9 cellular contexts compared by ENCODE assay signal in the genomic region with DNA sequence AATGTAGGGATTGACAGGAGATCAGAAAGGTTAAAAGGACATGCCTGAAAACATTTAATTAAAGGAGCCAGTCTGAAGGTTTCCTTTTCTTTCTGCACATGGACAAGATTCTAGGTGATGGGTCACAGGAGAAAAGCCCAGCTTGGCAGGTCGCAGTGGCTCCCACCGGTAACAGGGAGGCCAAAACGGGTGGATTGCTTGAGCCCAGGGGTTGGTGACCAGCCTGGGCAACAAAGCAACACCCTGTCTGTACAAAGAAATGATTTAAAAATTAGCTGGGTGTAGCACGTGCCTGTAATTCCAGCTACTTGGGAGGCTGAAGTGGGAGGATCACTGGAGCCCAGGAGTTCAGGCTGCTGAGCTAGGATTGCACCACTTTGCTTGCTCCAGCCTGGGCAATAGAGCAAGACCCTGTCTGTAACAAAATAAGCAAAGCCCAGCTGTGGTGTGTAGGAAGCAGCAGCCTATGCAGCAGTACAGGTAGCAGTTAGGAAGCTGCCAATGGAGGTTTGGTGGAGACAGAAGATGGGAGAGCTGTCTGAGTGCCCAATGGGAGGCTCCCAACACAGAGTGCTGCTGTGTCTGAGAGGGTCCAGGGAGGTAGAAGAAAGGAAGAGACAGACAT. TPM values are rescaled to one million over a fixed set of nuclear protein-coding genes. Genes with fewer than 3 reads are reported as not detected.
DNase-seq lines count a peak whose midpoint lies in the region; ATAC-seq, FAIRE-seq and TF ChIP-seq lines count a peak whose summit lies in the region.
"Had no signal": no experiment of that assay in that cellular context is flagged by ENCODE, and none has a peak within 500 bp of the region (broad histone marks: within the 10 kb centered on the region; RNA-seq: fewer than 3 reads in every experiment).

No MANE protein-coding gene starts in this region.

- no peak for TF ChIP-seq POLR2A in A549 (IDR thresholded peaks at IDR 0.05; ENCODE audit: low read length)
- TF ChIP-seq POLR2A in body of pancreas (IDR thresholded peaks at IDR 0.05), result no peak

- FAIRE-seq in A549 (lab: Jason Lieb, UNC) (no peak), pancreas (lab: Jason Lieb, UNC) (no peak)

- no peak for TF ChIP-seq RAD21 in A549 (conservative IDR thresholded peaks at IDR 0.05 in 1 of 2, IDR thresholded peaks at IDR 0.05 in 1 of 2)

- H3K4me2 ChIP-seq in A549, result peak overlapping the region; percentile 70

- peak overlapping the region; percentile 95 to 99 for H3K27ac ChIP-seq in A549
- peak overlapping the region; percentile 59 to 95 (median 90) for H3K27ac ChIP-seq in body of pancreas
- H3K27ac ChIP-seq in pancreas, result peak overlapping the region; percentile 29 to 93 (median 82)
- H3K27ac ChIP-seq in WERI-Rb-1, result no peak overlapping the region

- WGBS in A549 (ENCODE audit: missing lambda C conversion rate), result 54% methylated on average over 4 of the region's 4 CpGs
- WGBS in body of pancreas, 2 donors, result 67 to 74% methylated on average over 4 of the region's 4 CpGs
- WGBS in pancreas, 2 donors, result 66 to 70% methylated on average over 4 of the region's 4 CpGs

- intact Hi-C loops in body of pancreas (cut with DNase I) (no loop called here), pancreas (cut with DNase I) (no loop called here)

- ATAC-seq in A549 (peak in 1 of 2 experiments; percentile 1; a peak in 1 of 6 replicates), body of pancreas (no peak), pancreas (no peak)

- H3K9me3 ChIP-seq in A549, result no peaks in the 10 kb centered on the region
- H3K9me3 ChIP-seq in body of pancreas, result no peaks in the 10 kb centered on the region
- no peaks in the 10 kb centered on the region for H3K9me3 ChIP-seq in pancreas
- no peaks in the 10 kb centered on the region for H3K9me3 ChIP-seq in WERI-Rb-1 (ENCODE audit: severe bottlenecking)

- peak in 1 of 2 experiments; percentile 59 for DNase-seq in A549 (ENCODE audit: low read depth in 1 of 2, low spot score in 1 of 2)
- DNase-seq in H7, result peak; percentile 26
- no peak for DNase-seq in body of pancreas
- DNase-seq in pancreas, result no peak
- no peak for DNase-seq in NCI-H2081 (lab: John Stamatoyannopoulos, UW)
- DNase-seq in WERI-Rb-1, result no peak
- no peak for DNase-seq in DMS79 treated with DMSO at 0.1 percent for 48 hours (lab: John Stamatoyannopoulos, UW)
- no peak for DNase-seq in activated CD4-positive, CD25-positive, alpha-beta regulatory T cell treated with anti-CD3 and anti-CD28 coated beads, Interleukin-2, amount 50 U/mL, for 72 hours
- DNase-seq: NCI-H526 treated with DMSO at 0.1 percent for 48 hours had no signal

- peaks cover 56% of the 10 kb centered on the region for H3K4me1 ChIP-seq in A549
- H3K4me1 ChIP-seq in body of pancreas, result peaks cover 61% of the 10 kb centered on the region
- H3K4me1 ChIP-seq in pancreas, result peaks cover 28 to 50% (median 33%) of the 10 kb centered on the region in 3 donors

- no peaks in the 10 kb centered on the region for H3K36me3 ChIP-seq in H7 (replicated peaks; ENCODE audit: control insufficient read depth, insufficient read depth, low read length)
- H3K36me3 ChIP-seq in body of pancreas (replicated peaks in 1 of 2; ENCODE audit: insufficient read depth in 1 of 2, low read depth in 2 of 2), result no peaks in the 10 kb centered on the region
- H3K36me3 ChIP-seq in pancreas, result no peaks in the 10 kb centered on the region
- H3K36me3 ChIP-seq in WERI-Rb-1, result no peaks in the 10 kb centered on the region

- H3K4me3 ChIP-seq in A549, result no peak overlapping the region
- H3K4me3 ChIP-seq in H7 (ENCODE audit: insufficient read depth, low read depth, low read length), result no peak overlapping the region
- H3K4me3 ChIP-seq in body of pancreas, result no peak overlapping the region
- H3K4me3 ChIP-seq in pancreas, result no peak overlapping the region
- no peak overlapping the region for H3K4me3 ChIP-seq in WERI-Rb-1 (ENCODE audit: low read depth, low read length)

- H3K27me3 ChIP-seq in H7 (ENCODE audit: control insufficient read depth, insufficient read depth, low read length) (no peaks in the 10 kb centered on the region), body of pancreas (no peaks in the 10 kb centered on the region), pancreas (no peaks in the 10 kb centered on the region), WERI-Rb-1 (ENCODE audit: insufficient read depth, low read depth, severe bottlenecking) (no peaks in the 10 kb centered on the region)

- no peak for TF ChIP-seq EP300 in A549 (IDR thresholded peaks at IDR 0.05)

- TF ChIP-seq CTCF in A549 (IDR thresholded peaks at IDR 0.05) (no peak), body of pancreas (IDR thresholded peaks at IDR 0.05) (no peak), pancreas (IDR thresholded peaks at IDR 0.05) (no peak), WERI-Rb-1 (IDR thresholded peaks at IDR 0.05; ENCODE audit: low read depth, low read length) (no peak)

- POLR2A ChIA-PET in A549 (lab: Yijun Ruan, JAX), result interaction anchor here (0.7 to 3.2 kb wide), 6 partner anchors 17 to 45 kb away, joined by 3 to 36 read pairs (median 4); a partner anchor contains a TSS

- CTCF ChIA-PET in A549 (lab: Yijun Ruan, JAX), result interaction anchor here (0.7 to 3.5 kb wide), 6 partner anchors 32 to 135 kb away, joined by 3 to 10 read pairs (median 3); no protein-coding TSS in a partner anchor

TF ChIP-seq in A549, 52 proteins besides CTCF, POLR2A, EP300 and RAD21 (continues in another document):
- TF ChIP-seq, protein P1, sequence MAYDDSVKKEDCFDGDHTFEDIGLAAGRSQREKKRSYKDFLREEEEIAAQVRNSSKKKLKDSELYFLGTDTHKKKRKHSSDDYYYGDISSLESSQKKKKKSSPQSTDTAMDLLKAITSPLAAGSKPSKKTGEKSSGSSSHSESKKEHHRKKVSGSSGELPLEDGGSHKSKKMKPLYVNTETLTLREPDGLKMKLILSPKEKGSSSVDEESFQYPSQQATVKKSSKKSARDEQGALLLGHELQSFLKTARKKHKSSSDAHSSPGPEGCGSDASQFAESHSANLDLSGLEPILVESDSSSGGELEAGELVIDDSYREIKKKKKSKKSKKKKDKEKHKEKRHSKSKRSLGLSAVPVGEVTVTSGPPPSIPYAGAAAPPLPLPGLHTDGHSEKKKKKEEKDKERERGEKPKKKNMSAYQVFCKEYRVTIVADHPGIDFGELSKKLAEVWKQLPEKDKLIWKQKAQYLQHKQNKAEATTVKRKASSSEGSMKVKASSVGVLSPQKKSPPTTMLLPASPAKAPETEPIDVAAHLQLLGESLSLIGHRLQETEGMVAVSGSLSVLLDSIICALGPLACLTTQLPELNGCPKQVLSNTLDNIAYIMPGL (CRISPR knock-in tag; IDR thresholded peaks at IDR 0.05; ENCODE audit: borderline replicate concordance), result no peak
- no peak; the same call in 1 of the 2 replicates for TF ChIP-seq FOXS1 (CRISPR knock-in tag; IDR thresholded peaks at IDR 0.05)

RNA-seq across cellular contexts. Expression of a gene that starts 7.3 kb away (rescaled TPM):
- polyA plus RNA-seq in A549 (2011; rRNA removed) (10.2 and 11.8 TPM in 2 replicates), A549 (2017; fragmentation: RNase III; extraction: RNeasy Plus Mini Kit Qiagen cat#74134 plus additional on column Dnase treatment) (17.7 to 20.6 TPM (median 19.9 TPM) in 3 replicates), pancreas (1 to 10 TPM; 5.4 to 7.3 TPM)
- polyA plus RNA-seq in A549 (2012; cell fraction: cytosol; rRNA removed), result 15.6 and 19.0 TPM in 2 replicates
- polyA plus RNA-seq in A549 (2012; cell fraction: nucleus; rRNA removed), result 15.2 and 20.0 TPM in 2 replicates
- 21.2 and 27.1 TPM in 2 replicates for polyA minus RNA-seq in A549 (2011; rRNA and poly(A)+ RNA removed)
- total RNA-seq in H7 (2014; rRNA removed; shearing (Covaris generic)), result 3.1 and 4.4 TPM in 2 replicates
- total RNA-seq in body of pancreas (1 to 10 TPM; 4.9 to 5.3 TPM), pancreas (1 to 10 TPM; 4.7 to 7.9 (median 6.8) TPM)

RNA-seq across cellular contexts. Expression of a gene that starts 17.0 kb away (rescaled TPM):
- polyA plus RNA-seq in A549 (2011; rRNA removed), result 133 and 136 TPM in 2 replicates
- 173 and 193 TPM in 2 replicates for polyA plus RNA-seq in A549 (2012; cell fraction: cytosol; rRNA removed)
- polyA plus RNA-seq in A549 (2012; cell fraction: nucleus; rRNA removed), result 307 and 346 TPM in 2 replicates
- 129 to 150 TPM (median 140 TPM) in 3 replicates for polyA plus RNA-seq in A549 (2017; fragmentation: RNase III; extraction: RNeasy Plus Mini Kit Qiagen cat#74134 plus additional on column Dnase treatment)
- 101 and 126 TPM in 2 replicates for polyA minus RNA-seq in A549 (2011; rRNA and poly(A)+ RNA removed)
- 30.7 and 32.6 TPM in 2 replicates for total RNA-seq in H7 (2014; rRNA removed; shearing (Covaris generic))
- total RNA-seq in body of pancreas, result 10 to 100 TPM in 1 of 2 donors, 1 to 10 TPM in 1; 8.8 to 22.7 TPM
- total RNA-seq in pancreas, result 10 to 100 TPM in 2 of 6 donors, 1 to 10 TPM in 4; 3.7 to 13.5 (median 5.0) TPM
- 10 to 100 TPM; 24.4 to 28.8 TPM for polyA plus RNA-seq in pancreas

RNA-seq across cellular contexts. Expression of a gene that starts 26.5 kb away (rescaled TPM):
- polyA plus RNA-seq in A549 (2011; rRNA removed) (35.9 and 42.6 TPM in 2 replicates), A549 (2017; fragmentation: RNase III; extraction: RNeasy Plus Mini Kit Qiagen cat#74134 plus additional on column Dnase treatment) (93.1 to 107 TPM (median 106 TPM) in 3 replicates), pancreas (10 to 100 TPM; 34.0 to 44.2 TPM)
- 57.6 and 77.1 TPM in 2 replicates for polyA plus RNA-seq in A549 (2012; cell fraction: cytosol; rRNA removed)
- 55.5 and 78.2 TPM in 2 replicates for polyA plus RNA-seq in A549 (2012; cell fraction: nucleus; rRNA removed)
- 49.1 and 52.8 TPM in 2 replicates for polyA minus RNA-seq in A549 (2011; rRNA and poly(A)+ RNA removed)
- total RNA-seq in H7 (2014; rRNA removed; shearing (Covaris generic)), result 57.7 and 74.5 TPM in 2 replicates
- total RNA-seq in body of pancreas (10 to 100 TPM; 57.9 to 61.0 TPM), pancreas (10 to 100 TPM; 30.2 to 46.5 (median 39.3) TPM)

RNA-seq across cellular contexts. Expression of a gene that starts 31.8 kb away (rescaled TPM):
- polyA plus RNA-seq in A549 (2011; rRNA removed) (0.41 and 0.46 TPM in 2 replicates), A549 (2017; fragmentation: RNase III; extraction: RNeasy Plus Mini Kit Qiagen cat#74134 plus additional on column Dnase treatment) (0.89 to 1.4 TPM (median 1.3 TPM) in 3 replicates), pancreas (1 to 10 TPM; 1.7 TPM)
- polyA plus RNA-seq in A549 (2012; cell fraction: cytosol; rRNA removed), result 1.1 and 1.2 TPM in 2 replicates
- polyA plus RNA-seq in A549 (2012; cell fraction: nucleus; rRNA removed), result 4.2 and 4.5 TPM in 2 replicates
- 0.15 and 0.21 TPM in 2 replicates for polyA minus RNA-seq in A549 (2011; rRNA and poly(A)+ RNA removed)
- total RNA-seq in H7 (2014; rRNA removed; shearing (Covaris generic)), result 0.11 and 0.94 TPM in 2 replicates
- total RNA-seq in body of pancreas (1 to 10 TPM in 1 of 2 donors, under 1 TPM in 1; 0.66 to 1.3 TPM), pancreas (under 1 TPM; 0.20 to 0.55 (median 0.40) TPM)

RNA-seq across cellular contexts. Expression of a gene that starts 33.5 kb away (rescaled TPM):
- polyA plus RNA-seq in A549 (2011; rRNA removed) (18.9 and 25.7 TPM in 2 replicates), A549 (2017; fragmentation: RNase III; extraction: RNeasy Plus Mini Kit Qiagen cat#74134 plus additional on column Dnase treatment) (28.4 to 31.0 TPM (median 29.1 TPM) in 3 replicates), pancreas (10 to 100 TPM in 1 of 2 donors, 1 to 10 TPM in 1; 9.5 to 20.5 TPM)
- 11.0 and 15.5 TPM in 2 replicates for polyA plus RNA-seq in A549 (2012; cell fraction: cytosol; rRNA removed)
- polyA plus RNA-seq in A549 (2012; cell fraction: nucleus; rRNA removed), result 27.5 and 30.4 TPM in 2 replicates
- 45.7 and 47.5 TPM in 2 replicates for polyA minus RNA-seq in A549 (2011; rRNA and poly(A)+ RNA removed)
- total RNA-seq in H7 (2014; rRNA removed; shearing (Covaris generic)), result 10.6 and 11.9 TPM in 2 replicates
- total RNA-seq in body of pancreas (10 to 100 TPM; 21.5 to 24.4 TPM), pancreas (10 to 100 TPM; 17.2 to 25.1 (median 21.6) TPM)
